12 cellular contexts compared by ENCODE assay signal in genomic region chr15:73941871-73942635, GRCh38. TPM values are rescaled to one million over a fixed set of nuclear protein-coding genes. Genes with fewer than 3 reads are reported as not detected.
DNase-seq lines count a peak whose midpoint lies in the region; ATAC-seq and TF ChIP-seq lines count a peak whose summit lies in the region.
"Had no signal": no experiment of that assay in that cellular context is flagged by ENCODE, and none has a peak within 500 bp of the region (broad histone marks: within the 10 kb centered on the region; RNA-seq: fewer than 3 reads in every experiment).

No MANE protein-coding gene starts in this region.

- H3K9me2 ChIP-seq in PC-9 (ENCODE audit: insufficient read depth): no peaks in the 10 kb centered on the region

- 0 out of 2 replicates have a peak, but pooled peaks cover 4% of the 10 kb centered on the region for H4K20me1 ChIP-seq in PC-9 (ENCODE audit: insufficient read depth)

- no peaks in the 10 kb centered on the region for H3K9me3 Mint-ChIP-seq in activated naive CD4-positive, alpha-beta T cell treated with anti-CD3 and anti-CD28 coated beads, Interleukin-2, amount 10 ng/mL, durations not matched to agents 7 days and 5 days
- H3K9me3 Mint-ChIP-seq: activated naive CD4-positive, alpha-beta T cell treated with anti-CD3 and anti-CD28 coated beads, Interleukin-2, amount 50 U/mL, for 24 hours had no signal

- peaks cover 42% of the 10 kb centered on the region for H3K36me3 ChIP-seq in PC-9 (ENCODE audit: low read depth)
- H3K36me3 ChIP-seq in thoracic aorta: peaks cover 13% of the 10 kb centered on the region
- H3K36me3 ChIP-seq: left lung had no signal

- H3K9me3 ChIP-seq in PC-9 (ENCODE audit: insufficient read depth, low read depth): no peaks in the 10 kb centered on the region
- no peaks in the 10 kb centered on the region for H3K9me3 ChIP-seq in thoracic aorta
- H3K9me3 ChIP-seq: left lung, psoas muscle had no signal

- ATAC-seq in thoracic aorta (ENCODE audit: insufficient number of reproducible peaks, low FRiP score, low read depth) (no peak), HG02973 (IDR thresholded peaks at IDR 0.05; ENCODE audit: unreplicated experiment) (no peak)

- H2AFZ ChIP-seq in PC-9: no peak overlapping the region

- H3K4me1 ChIP-seq in PC-9 (replicated peaks; ENCODE audit: insufficient read depth) (peaks cover 75% of the 10 kb centered on the region), thoracic aorta (ENCODE audit: control insufficient read depth in 1 of 2, low read depth in 2 of 2) (peaks cover 57 to 82% of the 10 kb centered on the region in 2 donors)
- H3K4me1 ChIP-seq: psoas muscle had no signal

- H3K27ac Mint-ChIP-seq in activated naive CD4-positive, alpha-beta T cell treated with anti-CD3 and anti-CD28 coated beads, Interleukin-2, amount 10 ng/mL, durations not matched to agents 7 days and 5 days: peak overlapping the region; percentile 52
- H3K27ac Mint-ChIP-seq: activated naive CD4-positive, alpha-beta T cell treated with anti-CD3 and anti-CD28 coated beads, Interleukin-2, amount 50 U/mL, for 24 hours had no signal

- H3K4me3 Mint-ChIP-seq in activated naive CD4-positive, alpha-beta T cell treated with anti-CD3 and anti-CD28 coated beads, Interleukin-2, amount 10 ng/mL, durations not matched to agents 7 days and 5 days: no peak overlapping the region
- H3K4me3 Mint-ChIP-seq: activated naive CD4-positive, alpha-beta T cell treated with anti-CD3 and anti-CD28 coated beads, Interleukin-2, amount 50 U/mL, for 24 hours had no signal

- H3K27me3 ChIP-seq in PC-9 (ENCODE audit: insufficient read depth, low read depth) (no peaks in the 10 kb centered on the region), thoracic aorta (replicated peaks; ENCODE audit: insufficient read depth) (no peaks in the 10 kb centered on the region)
- H3K27me3 ChIP-seq: left lung had no signal

- peak overlapping the region; percentile 98 for H3K4me2 ChIP-seq in PC-9

- peak overlapping the region; percentile 25; the same call in 1 of the 2 replicates for H3K4me3 ChIP-seq in PC-9
- H3K4me3 ChIP-seq in thoracic aorta: no peak overlapping the region
- no peak overlapping the region for H3K4me3 ChIP-seq in foreskin fibroblast (ENCODE audit: low read depth in 1 of 2, low read length in 2 of 2)
- H3K4me3 ChIP-seq: left lung, psoas muscle had no signal

- BruUV-seq in PC-9 (replicated peaks; lab: Mats Ljungman, UMichigan): no TSS peak

- peaks cover 49% of the 10 kb centered on the region for H3K79me2 ChIP-seq in PC-9 (ENCODE audit: low read depth)

- CTCF ChIA-PET in activated naive CD4-positive, alpha-beta T cell treated with anti-CD3 and anti-CD28 coated beads, Interleukin-2, amount 10 ng/mL, durations not matched to agents 7 days and 5 days (lab: Charles Lee): interaction anchor here (1.1 to 3.5 kb wide), 2 partner anchors 15 to 45 kb away, joined by 3 to 15 read pairs; no protein-coding TSS in a partner anchor
- CTCF ChIA-PET in PC-9 (lab: Charles Lee): no interaction called here

- no peaks in the 10 kb centered on the region for H3K36me3 Mint-ChIP-seq in activated naive CD4-positive, alpha-beta T cell treated with anti-CD3 and anti-CD28 coated beads, Interleukin-2, amount 10 ng/mL, durations not matched to agents 7 days and 5 days
- H3K36me3 Mint-ChIP-seq: activated naive CD4-positive, alpha-beta T cell treated with anti-CD3 and anti-CD28 coated beads, Interleukin-2, amount 50 U/mL, for 24 hours had no signal

- in situ Hi-C loops in ACHN (cut with HindIII; ENCODE audit: low pct_ligation_motif_present, low pct_unique_long_range_greater_than_20kb, low sequenced_read_pairs): no loop called here

- peak overlapping the region; percentile 90 for H3K27ac ChIP-seq in PC-9
- peak overlapping the region; percentile 93 to 95 for H3K27ac ChIP-seq in thoracic aorta
- H3K27ac ChIP-seq: left lung, psoas muscle had no signal

- TF ChIP-seq CTCF in PC-9 (conservative IDR thresholded peaks at IDR 0.05): no peak
- no peak for TF ChIP-seq CTCF in thoracic aorta (IDR thresholded peaks at IDR 0.05)
- no peak for TF ChIP-seq CTCF in foreskin fibroblast (IDR thresholded peaks at IDR 0.05; ENCODE audit: low read depth, low read length)

- peaks cover 20% of the 10 kb centered on the region for H3K4me1 Mint-ChIP-seq in activated naive CD4-positive, alpha-beta T cell treated with anti-CD3 and anti-CD28 coated beads, Interleukin-2, amount 10 ng/mL, durations not matched to agents 7 days and 5 days

- intact Hi-C loops in PC-9 (cut with micrococcal nuclease; ENCODE audit: unreplicated experiment): no loop called here

- POLR2A ChIA-PET in PC-9 (lab: Charles Lee; ENCODE audit: unreplicated experiment): interaction anchor here (0.5 kb wide), 1 partner anchor 418 kb away, joined by 3 read pairs; no protein-coding TSS in a partner anchor

- DNase-seq in activated naive CD4-positive, alpha-beta T cell treated with anti-CD3 and anti-CD28 coated beads, Interleukin-2, amount 10 ng/mL, durations not matched to agents 7 days and 5 days: peak; percentile 40
- DNase-seq in activated naive CD4-positive, alpha-beta T cell treated with Interleukin-2 at 50 U/mL for 16 hours: no peak
- DNase-seq in PC-9 (peak; percentile 74 to 83), glomerular visceral epithelial cell (ENCODE audit: extremely low spot score) (peak; percentile 89), thoracic aorta (ENCODE audit: low spot score) (no peak), foreskin fibroblast (no peak), ACHN (no peak)
- DNase-seq: left lung, NCI-H146 had no signal

- peaks cover 45% of the 10 kb centered on the region for H3K27me3 Mint-ChIP-seq in activated naive CD4-positive, alpha-beta T cell treated with anti-CD3 and anti-CD28 coated beads, Interleukin-2, amount 10 ng/mL, durations not matched to agents 7 days and 5 days
- H3K27me3 Mint-ChIP-seq: activated naive CD4-positive, alpha-beta T cell treated with anti-CD3 and anti-CD28 coated beads, Interleukin-2, amount 50 U/mL, for 24 hours had no signal

- peaks cover 52% of the 10 kb centered on the region for H3F3A ChIP-seq in PC-9 (ENCODE audit: insufficient read depth, low read depth)

RNA-seq across cellular contexts. Expression of gene LOXL1, which starts 15.8 kb away (rescaled TPM):
- 35.8 and 50.7 TPM in 2 replicates for total RNA-seq in PC-9 (2021)
- total RNA-seq in thoracic aorta: 100 to 1,000 TPM; 164 to 321 TPM

RNA-seq across cellular contexts. Expression of gene STOML1, which starts 50.0 kb away (rescaled TPM):
- total RNA-seq in PC-9 (2021) (6.0 and 6.1 TPM in 2 replicates), thoracic aorta (10 to 100 TPM; 23.6 to 37.9 TPM)

RNA-seq across cellular contexts. Expression of gene PML, which starts 52.5 kb away (rescaled TPM):
- total RNA-seq in PC-9 (2021) (67.2 and 81.8 TPM in 2 replicates), thoracic aorta (100 to 1,000 TPM in 1 of 2 donors, 10 to 100 TPM in 1; 77.2 to 138 TPM)

Comparison
In these comparisons a context has a peak if more than half of its experiments do, and no peak if none do; other contexts are left out.
1. DNase-seq: peak in activated naive CD4-positive, alpha-beta T cell treated with anti-CD3 and anti-CD28 coated beads, Interleukin-2, amount 10 ng/mL, durations not matched to agents 7 days and 5 days (single experiment), PC-9 (2 of 2) and glomerular visceral epithelial cell (single experiment); none in activated naive CD4-positive, alpha-beta T cell treated with Interleukin-2 at 50 U/mL for 16 hours (single experiment), thoracic aorta (single experiment), foreskin fibroblast (0 of 2) and ACHN (single experiment).